In the genomic region with DNA sequence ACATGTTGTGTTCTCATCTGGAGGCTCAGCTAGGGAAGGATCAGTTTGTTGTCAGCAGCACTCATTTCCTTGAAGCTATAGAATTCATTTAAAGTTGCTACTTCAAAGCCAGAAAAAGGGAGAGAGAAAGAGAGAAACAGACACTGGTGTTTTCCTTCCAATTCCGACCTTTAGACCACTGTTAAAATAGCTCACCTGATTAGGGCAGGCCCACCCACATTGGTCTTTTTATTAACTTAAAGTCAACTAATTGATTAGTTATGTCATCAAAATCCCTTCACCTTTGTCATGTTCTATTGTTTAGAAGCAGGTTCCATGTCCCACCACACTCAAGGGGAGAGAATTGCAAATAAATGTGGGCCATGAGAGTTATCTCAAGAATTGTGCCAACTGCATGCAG, we compare ENCODE assay signal across 11 cellular contexts.
"Had no signal": no experiment of that assay in that cellular context is flagged by ENCODE, and none has a peak within 500 bp of the region (broad histone marks: within the 10 kb centered on the region; RNA-seq: fewer than 3 reads in every experiment).

No MANE protein-coding gene starts in this region.

- H3K4me1 ChIP-seq: HAP-1 had no signal

- H2AFZ ChIP-seq: GM23248, GM23338 had no signal

- DNase-seq: GM23248, GOT3, H7, H9, HCEC 1CT, HFFc6 had no signal

- H3K4me2 ChIP-seq: GM23338 had no signal

- FAIRE-seq: H1, H54 had no signal

- H3K9me3 ChIP-seq: HAP-1 had no signal

- H3K27ac Mint-ChIP-seq: GM23338, H9, HFFc6 had no signal

- H3K27ac ChIP-seq: GM23248 had no signal

- H3K9me3 Mint-ChIP-seq: GM23338, H9 had no signal

- H3K9ac ChIP-seq: GM23248 had no signal

- ATAC-seq: GM23338, HCT116 had no signal

- H3K36me3 ChIP-seq: HAP-1 had no signal

- H3K4me1 Mint-ChIP-seq: GM23338, H9 had no signal

- H3K4me3 ChIP-seq: GM23248, GM23338, HAP-1 had no signal

- H3K4me3 Mint-ChIP-seq: GM23338, H9, HFFc6 had no signal
